ENCODE assay signal across 14 cellular contexts in the genomic region with DNA sequence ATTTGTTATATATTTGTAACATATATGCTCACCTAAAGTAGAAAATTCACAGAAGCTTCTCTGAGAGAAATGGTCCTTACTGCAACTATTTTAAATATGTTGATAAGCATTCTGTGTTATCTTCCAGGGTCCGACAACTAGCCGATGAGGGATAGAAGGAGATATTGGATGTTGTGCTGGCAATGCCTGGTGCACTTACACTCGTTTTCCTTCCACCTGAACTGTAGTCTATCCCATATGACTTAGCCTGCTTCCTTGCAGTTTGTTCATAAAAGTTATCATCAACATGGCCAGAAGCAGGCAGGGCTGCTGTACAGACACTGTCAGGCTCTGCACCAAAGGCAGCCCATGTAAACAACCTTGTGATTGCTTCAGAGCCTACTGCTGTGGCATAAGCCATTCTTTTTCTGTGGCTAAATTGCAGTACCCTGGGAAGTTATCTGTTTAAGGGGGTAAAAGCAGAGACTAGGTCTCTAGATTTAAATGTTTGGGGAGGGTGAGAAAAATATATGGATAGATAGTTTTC. TPM values are rescaled to one million over a fixed set of nuclear protein-coding genes. Genes with fewer than 3 reads are reported as not detected.
DNase-seq lines count a peak whose midpoint lies in the region; ATAC-seq and TF ChIP-seq lines count a peak whose summit lies in the region.
"Had no signal": no experiment of that assay in that cellular context is flagged by ENCODE, and none has a peak within 500 bp of the region (broad histone marks: within the 10 kb centered on the region; RNA-seq: fewer than 3 reads in every experiment).

No MANE protein-coding gene starts in this region.

- no peak overlapping the region for H2AK5ac ChIP-seq in mesenchymal stem cell (ENCODE audit: low read length, severe bottlenecking)

- DNase-seq in MCF 10A (ENCODE audit: unreplicated experiment) (peak; percentile 8), mammary epithelial cell (no peak), choroid plexus epithelial cell (ENCODE audit: low read depth) (peak; percentile 65), mesenchymal stem cell (peak; percentile 85), T-helper 9 cell (no peak)
- DNase-seq in activated CD4-positive, alpha-beta T cell treated with anti-CD3 and anti-CD28 coated beads, Interleukin-2, amount 50 U/mL, for 48 hours = no peak
- DNase-seq in stimulated activated effector memory CD8-positive, alpha-beta T cell treated with anti-CD3 and anti-CD28 coated beads, Interleukin-12 subunit alpha, Interleukin-12 subunit beta, amount 100 ng/mL, for 72 hours (ENCODE audit: low spot score in 2 of 2) = no peak
- DNase-seq: activated CD4-positive, alpha-beta T cell treated with anti-CD3 and anti-CD28 coated beads, Interleukin-2, amount 10 ng/mL, durations not matched to agents 7 days and 5 days; activated gamma-delta T cell treated with Interleukin-2 at 50 U/mL for 16 hours; Kasumi-1; NCI-H82; small intestine; upper lobe of right lung had no signal

- TF ChIP-seq CTCF in MCF 10A (IDR thresholded peaks at IDR 0.05; ENCODE audit: unreplicated experiment) = no peak
- TF ChIP-seq CTCF in mammary epithelial cell (conservative IDR thresholded peaks at IDR 0.05 in 1 of 2, IDR thresholded peaks at IDR 0.05 in 1 of 2; ENCODE audit: extremely low read depth in 1 of 2, insufficient read depth in 1 of 2, low read depth in 1 of 2, low read length in 2 of 2) = no peak
- no peak for TF ChIP-seq CTCF in choroid plexus epithelial cell (conservative IDR thresholded peaks at IDR 0.05; ENCODE audit: low read depth, low read length)

- no peak overlapping the region for H4K8ac ChIP-seq in mesenchymal stem cell (ENCODE audit: low read length)

- no peak overlapping the region for H2BK12ac ChIP-seq in mesenchymal stem cell (ENCODE audit: low read length in 2 of 2)

- no peaks in the 10 kb centered on the region for H3K27me3 Mint-ChIP-seq in MCF 10A (ENCODE audit: insufficient read depth, unreplicated experiment)

- dilution Hi-C loops in mammary epithelial cell (cut with HindIII; ENCODE audit: low sequenced_read_pairs) = no loop called here

- H3K9ac ChIP-seq in mammary epithelial cell (ENCODE audit: insufficient read depth, low read length) (no peak overlapping the region), mesenchymal stem cell (ENCODE audit: low read length) (no peak overlapping the region)

- H3K4me3 ChIP-seq in mammary epithelial cell (replicated peaks in 1 of 3; ENCODE audit: insufficient read depth in 1 of 3, low read depth in 2 of 3, low read length in 3 of 3) (no peak overlapping the region), choroid plexus epithelial cell (ENCODE audit: low read depth, low read length) (no peak overlapping the region), mesenchymal stem cell (ENCODE audit: insufficient read depth in 1 of 2, low read depth in 1 of 2, low read length in 2 of 2) (no peak overlapping the region)
- H3K4me3 ChIP-seq: upper lobe of right lung had no signal

- no peaks in the 10 kb centered on the region for H3K79me2 ChIP-seq in mammary epithelial cell (ENCODE audit: insufficient read depth, low read length)

- peaks cover 6% of the 10 kb centered on the region for H3K4me1 Mint-ChIP-seq in MCF 10A (ENCODE audit: insufficient read depth, unreplicated experiment)
- H3K4me1 Mint-ChIP-seq in stimulated activated effector memory CD8-positive, alpha-beta T cell treated with anti-CD3 and anti-CD28 coated beads, Interleukin-12 subunit alpha, Interleukin-12 subunit beta, amount 100 ng/mL, for 72 hours = peaks cover 11% of the 10 kb centered on the region

- H3K27ac ChIP-seq in mammary epithelial cell (ENCODE audit: insufficient read depth, low read depth, low read length) = no peak overlapping the region
- no peak overlapping the region for H3K27ac ChIP-seq in mesenchymal stem cell (ENCODE audit: low read length, poor library complexity, severe bottlenecking)
- H3K27ac ChIP-seq in temporal lobe (ENCODE audit: low read depth, low read length) = peak overlapping the region; percentile 82
- H3K27ac ChIP-seq: upper lobe of right lung had no signal

- ATAC-seq in stimulated activated effector memory CD8-positive, alpha-beta T cell treated with anti-CD3 and anti-CD28 coated beads, Interleukin-12 subunit alpha, Interleukin-12 subunit beta, amount 100 ng/mL, for 72 hours = no peak
- ATAC-seq: upper lobe of right lung had no signal

- H4K20me1 ChIP-seq in mammary epithelial cell (ENCODE audit: insufficient read depth, low read length) = no peaks in the 10 kb centered on the region

- intact Hi-C loops in MCF 10A (cut with micrococcal nuclease) = no loop called here
- intact Hi-C loops in mammary epithelial cell (cut with micrococcal nuclease) = no loop called here

- H3K9me3 Mint-ChIP-seq in MCF 10A (ENCODE audit: unreplicated experiment) = no peaks in the 10 kb centered on the region
- no peaks in the 10 kb centered on the region for H3K9me3 Mint-ChIP-seq in stimulated activated effector memory CD8-positive, alpha-beta T cell treated with anti-CD3 and anti-CD28 coated beads, Interleukin-12 subunit alpha, Interleukin-12 subunit beta, amount 100 ng/mL, for 72 hours
- H3K9me3 Mint-ChIP-seq: activated CD4-positive, alpha-beta T cell treated with anti-CD3 and anti-CD28 coated beads, Interleukin-2, amount 10 ng/mL, durations not matched to agents 7 days and 5 days had no signal

- no peak overlapping the region for H2BK15ac ChIP-seq in mesenchymal stem cell (ENCODE audit: low read depth, poor library complexity, severe bottlenecking)

- no TSS peak for BruUV-seq in MCF 10A (replicated peaks; lab: Mats Ljungman, UMichigan)
- no TSS peak for BruUV-seq in mammary epithelial cell (replicated peaks; lab: Mats Ljungman, UMichigan)

- H3K4ac ChIP-seq in mesenchymal stem cell (ENCODE audit: low read depth in 1 of 2, low read length in 2 of 2) = no peak overlapping the region

- POLR2A ChIA-PET in MCF 10A (lab: Yijun Ruan, JAX) = interaction anchor here (0.8 to 1.1 kb wide), 2 partner anchors 9 to 11 kb away, joined by 3 read pairs; no protein-coding TSS in a partner anchor

- no peaks in the 10 kb centered on the region for H3K79me1 ChIP-seq in mesenchymal stem cell (replicated peaks; ENCODE audit: low read length, poor library complexity, severe bottlenecking)

- no peak overlapping the region for H3K14ac ChIP-seq in mesenchymal stem cell (ENCODE audit: low read length in 2 of 2)

- no peaks in the 10 kb centered on the region for H3K36me3 ChIP-seq in mammary epithelial cell (ENCODE audit: insufficient read depth, low read length)
- H3K36me3 ChIP-seq in mesenchymal stem cell (ENCODE audit: control insufficient read depth in 1 of 2, insufficient read depth in 2 of 2, low read depth in 1 of 2, low read length in 2 of 2) = no peaks in the 10 kb centered on the region
- H3K36me3 ChIP-seq: upper lobe of right lung had no signal

- H4K91ac ChIP-seq in mesenchymal stem cell (ENCODE audit: low read length) = no peak overlapping the region

- H2BK5ac ChIP-seq in mesenchymal stem cell (ENCODE audit: low read depth, low read length, poor library complexity, severe bottlenecking) = no peak overlapping the region

- H3K4me1 ChIP-seq in mammary epithelial cell (ENCODE audit: insufficient read depth, low read length) (no peaks in the 10 kb centered on the region), mesenchymal stem cell (ENCODE audit: control insufficient read depth, insufficient read depth, low read depth, low read length) (peaks cover 4% of the 10 kb centered on the region)
- H3K4me1 ChIP-seq: upper lobe of right lung had no signal

- no peak overlapping the region for H3K4me2 ChIP-seq in mammary epithelial cell (ENCODE audit: insufficient read depth, low read depth, low read length)
- no peak overlapping the region for H3K4me2 ChIP-seq in mesenchymal stem cell (ENCODE audit: low read length, poor library complexity, severe bottlenecking)

- H3K36me3 Mint-ChIP-seq in MCF 10A (ENCODE audit: insufficient read depth, unreplicated experiment) = no peaks in the 10 kb centered on the region
- no peaks in the 10 kb centered on the region for H3K36me3 Mint-ChIP-seq in stimulated activated effector memory CD8-positive, alpha-beta T cell treated with anti-CD3 and anti-CD28 coated beads, Interleukin-12 subunit alpha, Interleukin-12 subunit beta, amount 100 ng/mL, for 72 hours

- no peaks in the 10 kb centered on the region for H3K9me3 ChIP-seq in mammary epithelial cell (replicated peaks; ENCODE audit: insufficient read depth, low read length)
- H3K9me3 ChIP-seq in mesenchymal stem cell (ENCODE audit: control insufficient read depth, low read length) = no peaks in the 10 kb centered on the region
- H3K9me3 ChIP-seq: upper lobe of right lung had no signal

- no peak overlapping the region for H3K4me3 Mint-ChIP-seq in MCF 10A (ENCODE audit: unreplicated experiment)
- no peak overlapping the region for H3K4me3 Mint-ChIP-seq in stimulated activated effector memory CD8-positive, alpha-beta T cell treated with anti-CD3 and anti-CD28 coated beads, Interleukin-12 subunit alpha, Interleukin-12 subunit beta, amount 100 ng/mL, for 72 hours
- H3K4me3 Mint-ChIP-seq: activated CD4-positive, alpha-beta T cell treated with anti-CD3 and anti-CD28 coated beads, Interleukin-2, amount 10 ng/mL, durations not matched to agents 7 days and 5 days had no signal

- H3K23ac ChIP-seq in mesenchymal stem cell (ENCODE audit: low read length in 2 of 2) = no peak overlapping the region

- H2AFZ ChIP-seq in mammary epithelial cell (ENCODE audit: low read depth, low read length) = no peak overlapping the region
- no peak overlapping the region for H2AFZ ChIP-seq in mesenchymal stem cell (ENCODE audit: low read depth, low read length)

- H2BK120ac ChIP-seq in mesenchymal stem cell (ENCODE audit: low read depth, low read length) = no peak overlapping the region

- H3K18ac ChIP-seq in mesenchymal stem cell (ENCODE audit: low read depth in 1 of 2, low read length in 2 of 2) = no peak overlapping the region

- H3K27ac Mint-ChIP-seq in MCF 10A (ENCODE audit: low read depth, unreplicated experiment) = no peak overlapping the region
- H3K27ac Mint-ChIP-seq in stimulated activated effector memory CD8-positive, alpha-beta T cell treated with anti-CD3 and anti-CD28 coated beads, Interleukin-12 subunit alpha, Interleukin-12 subunit beta, amount 100 ng/mL, for 72 hours = no peak overlapping the region
- H3K27ac Mint-ChIP-seq: activated CD4-positive, alpha-beta T cell treated with anti-CD3 and anti-CD28 coated beads, Interleukin-2, amount 10 ng/mL, durations not matched to agents 7 days and 5 days had no signal

- in situ Hi-C loops in mammary epithelial cell (cut with MboI; ENCODE audit: low sequenced_read_pairs in 2 of 2) = no loop called here

- CTCF ChIA-PET in MCF 10A (lab: Yijun Ruan, JAX) (no interaction called here), mammary epithelial cell (lab: Charles Lee; ENCODE audit: low non-redundant PET) (no interaction called here)

- 69% methylated on average over 3 of the region's 3 CpGs for WGBS in mammary epithelial cell (ENCODE audit: low coverage, missing lambda C conversion rate)
- 46% methylated on average over 3 of the region's 3 CpGs for WGBS in mesenchymal stem cell

- no peaks in the 10 kb centered on the region for H3K27me3 ChIP-seq in mammary epithelial cell (ENCODE audit: insufficient read depth, low read length)
- H3K27me3 ChIP-seq in mesenchymal stem cell (ENCODE audit: control insufficient read depth in 1 of 2, insufficient read depth in 1 of 2, low read length in 2 of 2) = no peaks in the 10 kb centered on the region
- H3K27me3 ChIP-seq: upper lobe of right lung had no signal

RNA-seq across cellular contexts. Expression of gene MAPK10, which starts 1.6 kb away (rescaled TPM):
- total RNA-seq in MCF 10A (2022) = 4.7 and 5.3 TPM in 2 replicates
- total RNA-seq in mammary epithelial cell = 10 to 100 TPM in 1 of 2 donors, 1 to 10 TPM in 1; 8.2 to 10.0 TPM
- 2.9 TPM for polyA plus RNA-seq in mammary epithelial cell
- polyA minus RNA-seq in mammary epithelial cell = 1.6 TPM
- polyA plus RNA-seq in mesenchymal stem cell (2013, experiment 1 of 2) = 3.3 TPM
- polyA plus RNA-seq in mesenchymal stem cell (2013, experiment 2 of 2) = 2.5 TPM
- 163 TPM for total RNA-seq in temporal lobe
- total RNA-seq: activated CD4-positive, alpha-beta T cell treated with anti-CD3 and anti-CD28 coated beads, Interleukin-2, amount 10 ng/mL, durations not matched to agents 7 days and 5 days had no signal

Comparison
In these comparisons a context has a peak if more than half of its experiments do, and no peak if none do; other contexts are left out.
1. DNase-seq: peak in MCF 10A (single experiment), choroid plexus epithelial cell (single experiment) and mesenchymal stem cell (single experiment); none in mammary epithelial cell (single experiment), activated CD4-positive, alpha-beta T cell treated with anti-CD3 and anti-CD28 coated beads, Interleukin-2, amount 50 U/mL, for 48 hours (0 of 2), stimulated activated effector memory CD8-positive, alpha-beta T cell treated with anti-CD3 and anti-CD28 coated beads, Interleukin-12 subunit alpha, Interleukin-12 subunit beta, amount 100 ng/mL, for 72 hours (0 of 2) and T-helper 9 cell (single experiment).
2. RNA of gene MAPK10, which starts 1.6 kb away (total RNA-seq): 163 TPM in temporal lobe (single experiment); 8.2 to 10.0 TPM in mammary epithelial cell and 4.7 to 5.3 TPM in MCF 10A; every median in the first group is over 10 times any median in the second.